ENCODE assay signal across 1 cellular context in the genomic region with DNA sequence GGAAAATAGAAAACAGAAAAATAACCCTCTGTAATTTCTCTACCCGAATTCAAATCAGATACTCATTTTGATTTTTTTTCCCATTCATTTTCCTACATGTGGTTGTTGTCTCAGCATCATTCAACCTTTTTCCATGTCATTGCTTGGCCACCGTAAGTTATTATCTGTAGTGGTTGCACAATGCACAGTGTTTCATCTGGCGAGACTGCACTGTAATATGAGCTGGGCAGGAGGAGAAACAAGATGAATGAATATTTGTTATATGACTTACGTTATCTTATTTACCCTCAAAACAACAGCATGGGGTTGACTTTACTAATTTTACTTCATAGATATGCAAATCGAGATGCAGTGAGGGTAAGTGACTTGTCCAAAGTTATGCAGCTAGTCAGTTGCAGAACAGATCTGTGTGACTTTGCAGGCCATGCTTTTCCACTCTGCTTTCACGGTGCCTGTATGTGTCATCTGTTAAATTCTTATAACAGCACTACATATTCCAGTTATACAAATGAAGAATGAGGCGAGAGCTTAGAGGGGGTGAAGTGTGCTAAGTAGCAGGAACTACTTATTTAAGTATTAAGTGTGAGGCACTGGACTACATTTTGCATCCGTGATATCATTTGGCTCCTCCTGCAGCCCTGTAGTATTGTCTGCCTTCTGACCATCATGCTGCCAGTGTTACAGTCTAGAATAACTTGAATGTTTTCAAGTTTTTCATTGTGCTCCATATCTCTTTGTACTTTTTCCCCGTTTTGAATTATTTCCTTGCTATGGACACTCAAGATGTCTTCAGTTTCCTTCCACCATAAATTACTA.
TF ChIP-seq lines count a peak whose summit lies in the region.

No MANE protein-coding gene starts in this region.

TF ChIP-seq in K562, 482 proteins besides CTCF, POLR2A, EP300 and RAD21 (continued from another document):
- TF ChIP-seq, protein P1, sequence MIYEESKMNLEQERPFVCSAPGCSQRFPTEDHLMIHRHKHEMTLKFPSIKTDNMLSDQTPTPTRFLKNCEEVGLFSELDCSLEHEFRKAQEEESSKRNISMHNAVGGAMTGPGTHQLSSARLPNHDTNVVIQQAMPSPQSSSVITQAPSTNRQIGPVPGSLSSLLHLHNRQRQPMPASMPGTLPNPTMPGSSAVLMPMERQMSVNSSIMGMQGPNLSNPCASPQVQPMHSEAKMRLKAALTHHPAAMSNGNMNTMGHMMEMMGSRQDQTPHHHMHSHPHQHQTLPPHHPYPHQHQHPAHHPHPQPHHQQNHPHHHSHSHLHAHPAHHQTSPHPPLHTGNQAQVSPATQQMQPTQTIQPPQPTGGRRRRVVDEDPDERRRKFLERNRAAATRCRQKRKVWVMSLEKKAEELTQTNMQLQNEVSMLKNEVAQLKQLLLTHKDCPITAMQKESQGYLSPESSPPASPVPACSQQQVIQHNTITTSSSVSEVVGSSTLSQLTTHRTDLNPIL (CRISPR knock-in tag; IDR thresholded peaks at IDR 0.05), result no peak
- TF ChIP-seq CEBPB (tag; IDR thresholded peaks at IDR 0.05), result peak; percentile 96
- TF ChIP-seq, protein P2, sequence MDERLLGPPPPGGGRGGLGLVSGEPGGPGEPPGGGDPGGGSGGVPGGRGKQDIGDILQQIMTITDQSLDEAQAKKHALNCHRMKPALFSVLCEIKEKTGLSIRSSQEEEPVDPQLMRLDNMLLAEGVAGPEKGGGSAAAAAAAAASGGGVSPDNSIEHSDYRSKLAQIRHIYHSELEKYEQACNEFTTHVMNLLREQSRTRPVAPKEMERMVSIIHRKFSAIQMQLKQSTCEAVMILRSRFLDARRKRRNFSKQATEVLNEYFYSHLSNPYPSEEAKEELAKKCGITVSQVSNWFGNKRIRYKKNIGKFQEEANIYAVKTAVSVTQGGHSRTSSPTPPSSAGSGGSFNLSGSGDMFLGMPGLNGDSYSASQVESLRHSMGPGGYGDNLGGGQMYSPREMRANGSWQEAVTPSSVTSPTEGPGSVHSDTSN (CRISPR knock-in tag; IDR thresholded peaks at IDR 0.05; ENCODE audit: low read depth), result no peak
- TF ChIP-seq, protein P2 (tag; conservative IDR thresholded peaks at IDR 0.05; ENCODE audit: low read depth), result peak; percentile 20; the same call in 1 of the 2 replicates
